In genomic region chr1:62688687-62689085, GRCh38 we compare ENCODE assay signal across 8 cellular contexts. TPM values are rescaled to one million over a fixed set of nuclear protein-coding genes. Genes with fewer than 3 reads are reported as not detected.
A peak's percentile ranks its signal among the peaks of the same experiment; 100 is the strongest.
DNase-seq lines count a peak whose midpoint lies in the region; ATAC-seq, FAIRE-seq and TF ChIP-seq lines count a peak whose summit lies in the region.

No MANE protein-coding gene starts in this region.

- ATAC-seq in GM18498 (IDR thresholded peaks at IDR 0.05; ENCODE audit: unreplicated experiment) (peak; percentile 10), HG02678 (IDR thresholded peaks at IDR 0.05; ENCODE audit: unreplicated experiment) (peak; percentile 2), SK-N-SH treated with all-trans-retinoic acid at 6 μM for 48 hours (peak; percentile 3)

- FAIRE-seq in HTR-8/SVneo (lab: Jason Lieb, UNC): no peak

- DNase-seq in fibroblast of peridontal ligament (ENCODE audit: extremely low read depth) (peak; percentile 42), renal cortical epithelial cell (ENCODE audit: low read depth) (peak; percentile 38), medulla oblongata (ENCODE audit: extremely low spot score) (no peak), NCI-H1105 (lab: John Stamatoyannopoulos, UW) (no peak), HTR-8/SVneo (ENCODE audit: insufficient read length, low spot score) (no peak)

TF ChIP-seq in SK-N-SH treated with all-trans-retinoic acid at 6 μM for 48 hours, 23 proteins besides CTCF, POLR2A, EP300 and RAD21:
- TF ChIP-seq, protein P1, sequence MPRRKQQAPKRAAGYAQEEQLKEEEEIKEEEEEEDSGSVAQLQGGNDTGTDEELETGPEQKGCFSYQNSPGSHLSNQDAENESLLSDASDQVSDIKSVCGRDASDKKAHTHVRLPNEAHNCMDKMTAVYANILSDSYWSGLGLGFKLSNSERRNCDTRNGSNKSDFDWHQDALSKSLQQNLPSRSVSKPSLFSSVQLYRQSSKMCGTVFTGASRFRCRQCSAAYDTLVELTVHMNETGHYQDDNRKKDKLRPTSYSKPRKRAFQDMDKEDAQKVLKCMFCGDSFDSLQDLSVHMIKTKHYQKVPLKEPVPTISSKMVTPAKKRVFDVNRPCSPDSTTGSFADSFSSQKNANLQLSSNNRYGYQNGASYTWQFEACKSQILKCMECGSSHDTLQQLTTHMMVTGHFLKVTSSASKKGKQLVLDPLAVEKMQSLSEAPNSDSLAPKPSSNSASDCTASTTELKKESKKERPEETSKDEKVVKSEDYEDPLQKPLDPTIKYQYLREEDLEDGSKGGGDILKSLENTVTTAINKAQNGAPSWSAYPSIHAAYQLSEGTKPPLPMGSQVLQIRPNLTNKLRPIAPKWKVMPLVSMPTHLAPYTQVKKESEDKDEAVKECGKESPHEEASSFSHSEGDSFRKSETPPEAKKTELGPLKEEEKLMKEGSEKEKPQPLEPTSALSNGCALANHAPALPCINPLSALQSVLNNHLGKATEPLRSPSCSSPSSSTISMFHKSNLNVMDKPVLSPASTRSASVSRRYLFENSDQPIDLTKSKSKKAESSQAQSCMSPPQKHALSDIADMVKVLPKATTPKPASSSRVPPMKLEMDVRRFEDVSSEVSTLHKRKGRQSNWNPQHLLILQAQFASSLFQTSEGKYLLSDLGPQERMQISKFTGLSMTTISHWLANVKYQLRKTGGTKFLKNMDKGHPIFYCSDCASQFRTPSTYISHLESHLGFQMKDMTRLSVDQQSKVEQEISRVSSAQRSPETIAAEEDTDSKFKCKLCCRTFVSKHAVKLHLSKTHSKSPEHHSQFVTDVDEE (CRISPR knock-in tag; IDR thresholded peaks at IDR 0.05): no peak
- 0 out of 2 replicates have a peak, but pooled peaks have one; percentile 2 for TF ChIP-seq ZFP3 (CRISPR knock-in tag; IDR thresholded peaks at IDR 0.05)

RNA-seq across cellular contexts. Expression of gene DOCK7, which starts 0.5 kb away (rescaled TPM):
- 71.4 and 132 TPM in 2 replicates for total RNA-seq in renal cortical epithelial cell

Comparison
In these comparisons a context has a peak if more than half of its experiments do, and no peak if none do; other contexts are left out.
1. DNase-seq: peak in fibroblast of peridontal ligament (single experiment) and renal cortical epithelial cell (single experiment); none in medulla oblongata (single experiment), NCI-H1105 (single experiment) and HTR-8/SVneo (single experiment).
2. Peak in every context shown above with its lines, with median percentiles within 50 percentile points of each other: ATAC-seq.